ENCODE assay signal across 12 cellular contexts in genomic region chrX:46979340-46979739, GRCh38.
DNase-seq lines count a peak whose midpoint lies in the region; FAIRE-seq and TF ChIP-seq lines count a peak whose summit lies in the region.
"Had no signal": no experiment of that assay in that cellular context is flagged by ENCODE, and none has a peak within 500 bp of the region (broad histone marks: within the 10 kb centered on the region; RNA-seq: fewer than 3 reads in every experiment).

No MANE protein-coding gene starts in this region.

- no peaks in the 10 kb centered on the region for H3K27me3 Mint-ChIP-seq in osteocyte (ENCODE audit: unreplicated experiment)
- H3K27me3 Mint-ChIP-seq: activated CD4-positive, alpha-beta memory T cell treated with anti-CD3 and anti-CD28 coated beads for 36 hours had no signal

- peak overlapping the region; percentile 44 for H3K4me3 Mint-ChIP-seq in osteocyte (ENCODE audit: unreplicated experiment)
- H3K4me3 Mint-ChIP-seq: activated CD4-positive, alpha-beta memory T cell treated with anti-CD3 and anti-CD28 coated beads for 36 hours; activated naive CD4-positive, alpha-beta T cell treated with anti-CD3 and anti-CD28 coated beads, Interleukin-2, amount 10 ng/mL, durations not matched to agents 7 days and 5 days; naive B cell; T-cell had no signal

- peak; percentile 85 for DNase-seq in ELR (ENCODE audit: low read depth)
- peak; percentile 10 for DNase-seq in RCC 7860 (ENCODE audit: low spot score)
- peak; percentile 64 for DNase-seq in dermis blood vessel endothelial cell
- no peak for DNase-seq in osteocyte (ENCODE audit: extremely low spot score, unreplicated experiment)
- DNase-seq in posterior cingulate gyrus, result no peak
- no peak for DNase-seq in MV-4-11 (lab: John Stamatoyannopoulos, UW)
- DNase-seq in HT-29 (ENCODE audit: low spot score), result no peak
- DNase-seq in GM12891 (ENCODE audit: insufficient read length, low spot score), result no peak

- no peak for TF ChIP-seq POLR2A in GM12891 (IDR thresholded peaks at IDR 0.05; ENCODE audit: low read depth, low read length)

- no peak for TF ChIP-seq CTCF in osteocyte (IDR thresholded peaks at IDR 0.05)

- intact Hi-C loops in posterior cingulate gyrus (cut with DNase I), result no loop called here

- peaks cover 40% of the 10 kb centered on the region for H3K4me1 Mint-ChIP-seq in osteocyte (ENCODE audit: unreplicated experiment)
- H3K4me1 Mint-ChIP-seq: activated naive CD4-positive, alpha-beta T cell treated with anti-CD3 and anti-CD28 coated beads, Interleukin-2, amount 10 ng/mL, durations not matched to agents 7 days and 5 days; T-cell had no signal

- peak overlapping the region; percentile 92 for H3K27ac Mint-ChIP-seq in osteocyte (ENCODE audit: unreplicated experiment)
- H3K27ac Mint-ChIP-seq: activated CD4-positive, alpha-beta memory T cell treated with anti-CD3 and anti-CD28 coated beads for 36 hours; activated naive CD4-positive, alpha-beta T cell treated with anti-CD3 and anti-CD28 coated beads, Interleukin-2, amount 10 ng/mL, durations not matched to agents 7 days and 5 days; naive B cell; T-cell had no signal

- no peaks in the 10 kb centered on the region for H3K36me3 Mint-ChIP-seq in osteocyte (ENCODE audit: unreplicated experiment)
- H3K36me3 Mint-ChIP-seq: activated CD4-positive, alpha-beta memory T cell treated with anti-CD3 and anti-CD28 coated beads for 36 hours; activated naive CD4-positive, alpha-beta T cell treated with anti-CD3 and anti-CD28 coated beads, Interleukin-2, amount 10 ng/mL, durations not matched to agents 7 days and 5 days; naive B cell; T-cell had no signal

- peaks cover 7% of the 10 kb centered on the region for H3K9me3 Mint-ChIP-seq in osteocyte (ENCODE audit: unreplicated experiment)
- H3K9me3 Mint-ChIP-seq: activated CD4-positive, alpha-beta memory T cell treated with anti-CD3 and anti-CD28 coated beads for 36 hours; activated naive CD4-positive, alpha-beta T cell treated with anti-CD3 and anti-CD28 coated beads, Interleukin-2, amount 10 ng/mL, durations not matched to agents 7 days and 5 days; T-cell had no signal

- FAIRE-seq in RCC 7860 (lab: Jason Lieb, UNC) (peak; percentile 75), GM12891 (lab: Jason Lieb, UNC) (no peak)

TF ChIP-seq in GM12891, 5 proteins besides CTCF, POLR2A, EP300 and RAD21:
- TF ChIP-seq TAF1 (IDR thresholded peaks at IDR 0.05; ENCODE audit: low read depth, low read length), result no peak
- no peak for TF ChIP-seq PAX5 (IDR thresholded peaks at IDR 0.05; ENCODE audit: insufficient read depth, low read length, severe bottlenecking)
- TF ChIP-seq POLR2AphosphoS5 (IDR thresholded peaks at IDR 0.05; ENCODE audit: low read depth, low read length), result no peak
- no peak for TF ChIP-seq SPI1 (IDR thresholded peaks at IDR 0.05; ENCODE audit: low read depth, low read length)
- no peak for TF ChIP-seq POU2F2 (IDR thresholded peaks at IDR 0.05; ENCODE audit: low read depth, low read length)
TF ChIP-seq in GM12891: peak in this region for 0.

Comparison
In these comparisons a context has a peak if more than half of its experiments do, and no peak if none do; other contexts are left out.
1. DNase-seq: peak in ELR (single experiment), RCC 7860 (single experiment) and dermis blood vessel endothelial cell (single experiment); none in osteocyte (single experiment), posterior cingulate gyrus (0 of 10), MV-4-11 (single experiment), HT-29 (single experiment) and GM12891 (single experiment).